8 cellular contexts compared by ENCODE assay signal in the genomic region with DNA sequence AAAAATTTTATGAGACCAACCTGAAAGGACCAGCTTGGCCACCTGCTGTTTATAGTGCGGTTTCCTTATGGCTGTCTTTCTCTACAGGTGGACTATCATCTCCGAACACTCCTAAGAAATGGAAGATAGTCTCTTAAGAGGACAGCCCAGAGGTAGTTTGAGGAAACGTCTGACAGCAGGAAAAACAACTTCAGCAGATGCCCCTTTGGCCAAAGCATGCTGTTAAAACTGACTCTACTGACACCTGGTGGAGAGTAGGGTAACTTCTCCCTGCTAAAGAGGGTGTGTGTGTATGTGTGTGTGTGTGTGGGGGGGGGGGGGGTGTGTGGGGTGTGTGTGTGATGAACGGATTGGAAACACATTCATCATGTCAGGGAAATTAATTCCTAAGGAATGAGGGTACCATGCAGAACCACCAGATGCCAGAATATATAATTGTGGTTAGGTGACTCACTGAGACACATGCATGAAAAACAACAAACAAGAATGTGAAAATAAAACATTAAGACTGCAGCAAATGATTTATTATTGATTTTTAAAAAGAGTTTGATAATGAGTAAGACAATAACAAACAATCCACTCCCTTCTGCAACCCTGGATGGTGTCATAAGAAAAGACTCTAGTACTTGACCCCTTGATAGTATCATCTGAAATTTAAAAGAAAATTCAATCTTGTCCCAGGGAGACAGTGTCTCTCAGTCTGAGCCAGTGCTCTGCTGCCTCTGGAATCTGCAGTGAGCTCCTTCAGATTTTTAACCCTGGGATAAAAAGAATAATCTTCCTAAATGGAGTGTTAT.
DNase-seq lines count a peak whose midpoint lies in the region; ATAC-seq and TF ChIP-seq lines count a peak whose summit lies in the region.

No MANE protein-coding gene starts in this region.

- H3K36me3 ChIP-seq in DND-41 (ENCODE audit: insufficient read depth, low read length) (no peaks in the 10 kb centered on the region), parathyroid adenoma (ENCODE audit: control insufficient read depth, insufficient read depth, low read length) (no peaks in the 10 kb centered on the region)

- H3K27me3 ChIP-seq in DND-41 (ENCODE audit: insufficient read depth, low read length, poor library complexity) (no peaks in the 10 kb centered on the region), parathyroid adenoma (ENCODE audit: control insufficient read depth, insufficient read depth, low read length) (no peaks in the 10 kb centered on the region)

- H3K27ac Mint-ChIP-seq in activated naive CD4-positive, alpha-beta T cell treated with anti-CD3 and anti-CD28 coated beads, Interleukin-2, amount 10 ng/mL, durations not matched to agents 7 days and 5 days = no peak overlapping the region
- no peak overlapping the region for H3K27ac Mint-ChIP-seq in glutamatergic neuron (ENCODE audit: unreplicated experiment)

- H3K4me2 ChIP-seq in DND-41 (ENCODE audit: insufficient read depth, low read length) (no peak overlapping the region), parathyroid adenoma (ENCODE audit: low read length) (no peak overlapping the region)

- H3K27ac ChIP-seq in DND-41 (ENCODE audit: low read length) (no peak overlapping the region), parathyroid adenoma (no peak overlapping the region)

- H3K4me1 Mint-ChIP-seq in activated naive CD4-positive, alpha-beta T cell treated with anti-CD3 and anti-CD28 coated beads, Interleukin-2, amount 10 ng/mL, durations not matched to agents 7 days and 5 days = no peaks in the 10 kb centered on the region
- no peaks in the 10 kb centered on the region for H3K4me1 Mint-ChIP-seq in glutamatergic neuron (ENCODE audit: low read depth, unreplicated experiment)

- H3K36me3 Mint-ChIP-seq in activated naive CD4-positive, alpha-beta T cell treated with anti-CD3 and anti-CD28 coated beads, Interleukin-2, amount 10 ng/mL, durations not matched to agents 7 days and 5 days = no peaks in the 10 kb centered on the region
- H3K36me3 Mint-ChIP-seq in glutamatergic neuron (ENCODE audit: unreplicated experiment) = no peaks in the 10 kb centered on the region

- H3K79me2 ChIP-seq in DND-41 (ENCODE audit: insufficient read depth, low read length) (no peaks in the 10 kb centered on the region), parathyroid adenoma (no peaks in the 10 kb centered on the region)

- CTCF ChIA-PET in activated naive CD4-positive, alpha-beta T cell treated with anti-CD3 and anti-CD28 coated beads, Interleukin-2, amount 10 ng/mL, durations not matched to agents 7 days and 5 days (lab: Charles Lee) = interaction anchor here (1.2 to 2.9 kb wide), 6 partner anchors 52 to 350 kb away, joined by 4 to 14 read pairs (median 6); no protein-coding TSS in a partner anchor

- H4K20me1 ChIP-seq in DND-41 (ENCODE audit: insufficient read depth, low read length) = no peaks in the 10 kb centered on the region; the same call in 1 of the 2 replicates

- ATAC-seq in DND-41 (ENCODE audit: insufficient read depth, low read depth) (peak; percentile 88; the same call in 2 of the 3 replicates), GM19324 (IDR thresholded peaks at IDR 0.05; ENCODE audit: low FRiP score, unreplicated experiment) (peak; percentile 54), HG03175 (IDR thresholded peaks at IDR 0.05; ENCODE audit: unreplicated experiment) (peak; percentile 87)

- H3K4me3 Mint-ChIP-seq in activated naive CD4-positive, alpha-beta T cell treated with anti-CD3 and anti-CD28 coated beads, Interleukin-2, amount 10 ng/mL, durations not matched to agents 7 days and 5 days = no peak overlapping the region
- H3K4me3 Mint-ChIP-seq in glutamatergic neuron (ENCODE audit: unreplicated experiment) = no peak overlapping the region

- H3K4me1 ChIP-seq in DND-41 (ENCODE audit: insufficient read depth, low read length) = no peaks in the 10 kb centered on the region
- no peaks in the 10 kb centered on the region for H3K4me1 ChIP-seq in parathyroid adenoma

- DNase-seq in DND-41 (peak; percentile 41), NCI-H446 treated with DMSO at 0.1 percent for 48 hours (lab: John Stamatoyannopoulos, UW) (peak; percentile 29), glutamatergic neuron (peak; percentile 20), GF-D8 (lab: John Stamatoyannopoulos, UW) (no peak)
- DNase-seq in activated naive CD4-positive, alpha-beta T cell treated with anti-CD3 and anti-CD28 coated beads, Interleukin-2, amount 10 ng/mL, durations not matched to agents 7 days and 5 days = peak; percentile 35

- H3K4me3 ChIP-seq in DND-41 (ENCODE audit: low read depth in 1 of 2, low read length in 2 of 2) (no peak overlapping the region), parathyroid adenoma (ENCODE audit: low read depth, low read length) (no peak overlapping the region)

- no peaks in the 10 kb centered on the region for H3K9me3 Mint-ChIP-seq in activated naive CD4-positive, alpha-beta T cell treated with anti-CD3 and anti-CD28 coated beads, Interleukin-2, amount 10 ng/mL, durations not matched to agents 7 days and 5 days
- H3K9me3 Mint-ChIP-seq in glutamatergic neuron (ENCODE audit: unreplicated experiment) = peaks cover 4% of the 10 kb centered on the region

- H3K9ac ChIP-seq in DND-41 (ENCODE audit: low read depth, low read length) (no peak overlapping the region), parathyroid adenoma (no peak overlapping the region)

- H2AFZ ChIP-seq in DND-41 (ENCODE audit: low read depth, low read length) (no peak overlapping the region), parathyroid adenoma (no peak overlapping the region)

- TF ChIP-seq CTCF in DND-41 (IDR thresholded peaks at IDR 0.05; ENCODE audit: borderline replicate concordance, extremely low read depth, low read length, poor library complexity, severe bottlenecking) (peak; percentile 73), glutamatergic neuron (IDR thresholded peaks at IDR 0.05; ENCODE audit: partially characterized antibody, unreplicated experiment) (peak; percentile 61), parathyroid adenoma (IDR thresholded peaks at IDR 0.05) (peak; percentile 65)

- H3K9me3 ChIP-seq in DND-41 (ENCODE audit: insufficient read depth, low read length, severe bottlenecking) (no peaks in the 10 kb centered on the region), parathyroid adenoma (ENCODE audit: control insufficient read depth, low read length) (no peaks in the 10 kb centered on the region)

- peaks cover 11% of the 10 kb centered on the region for H3K27me3 Mint-ChIP-seq in activated naive CD4-positive, alpha-beta T cell treated with anti-CD3 and anti-CD28 coated beads, Interleukin-2, amount 10 ng/mL, durations not matched to agents 7 days and 5 days
- H3K27me3 Mint-ChIP-seq in glutamatergic neuron (ENCODE audit: unreplicated experiment) = no peaks in the 10 kb centered on the region
